In genomic region chr5:174759091-174759490, GRCh38 we compare ENCODE assay signal across 22 cellular contexts. TPM values are rescaled to one million over a fixed set of nuclear protein-coding genes. Genes with fewer than 3 reads are reported as not detected.
"Had no signal": no experiment of that assay in that cellular context is flagged by ENCODE, and none has a peak within 500 bp of the region (broad histone marks: within the 10 kb centered on the region; RNA-seq: fewer than 3 reads in every experiment).

No MANE protein-coding gene starts in this region.

- H3K27ac ChIP-seq: SJSA1, SK-N-MC had no signal

- H3K36me3 ChIP-seq: SJSA1 had no signal

- H3K4me1 ChIP-seq: SJSA1 had no signal

- FAIRE-seq: HepG2 had no signal

- H3K4me3 ChIP-seq: SJSA1, SK-N-MC had no signal

- DNase-seq: IMR-90, Karpas-422, KG1, MM.1S, NCI-H1092 treated with DMSO at 0.1 percent for 48 hours, NCI-H1436, NCI-H187, NCI-H2029, NCI-H2081 treated with DMSO at 0.1 percent for 48 hours, NCI-H2171, NCI-H226, NCI-H446, NCI-H510A, NCI-H524 treated with DMSO at 0.1 percent for 48 hours, NCI-H69, NCI-H774, SHP77 treated with DMSO at 0.1 percent for 48 hours had no signal

- ATAC-seq: HepG2, Panc1, Right ventricle myocardium inferior had no signal

RNA-seq across cellular contexts. Expression of gene MSX2, which starts 34.7 kb away (rescaled TPM):
- total RNA-seq: HepG2 had no signal
- polyA plus RNA-seq: HepG2 had no signal
